In genomic region chr11:76236092-76237026, GRCh38 we compare ENCODE assay signal across 8 cellular contexts. TPM values are rescaled to one million over a fixed set of nuclear protein-coding genes. Genes with fewer than 3 reads are reported as not detected.
A peak's percentile ranks its signal among the peaks of the same experiment; 100 is the strongest.
DNase-seq lines count a peak whose midpoint lies in the region; ATAC-seq and TF ChIP-seq lines count a peak whose summit lies in the region.

No MANE protein-coding gene starts in this region.

- H3K4me2 ChIP-seq in KMS-11: peak overlapping the region; percentile 74

- no peak for TF ChIP-seq POLR2A in breast epithelium (IDR thresholded peaks at IDR 0.05)

- peak; percentile 15 for ATAC-seq in GM19452 (IDR thresholded peaks at IDR 0.05; ENCODE audit: unreplicated experiment)

- H3K27me3 ChIP-seq in BE2C (no peaks in the 10 kb centered on the region), KMS-11 (ENCODE audit: insufficient read depth, low read depth) (no peaks in the 10 kb centered on the region), breast epithelium (no peaks in the 10 kb centered on the region)

- peak overlapping the region; percentile 87 for H3K4me3 ChIP-seq in BE2C (ENCODE audit: low read depth, low read length)
- H3K4me3 ChIP-seq in KMS-11 (IDR thresholded peaks at IDR 0.05; ENCODE audit: insufficient read depth, low read depth, low read length): peak overlapping the region; percentile 36
- H3K4me3 ChIP-seq in breast epithelium: peak overlapping the region; percentile 74 to 93 (median 87)
- H3K4me3 ChIP-seq in skin epidermis: peak overlapping the region; percentile 52 to 89 (median 67)

- peak overlapping the region; percentile 92 for H2AFZ ChIP-seq in KMS-11 (ENCODE audit: low read depth)

- H3K79me2 ChIP-seq in KMS-11 (ENCODE audit: insufficient read depth, low read depth): no peaks in the 10 kb centered on the region

- intact Hi-C loops in breast epithelium (cut with DNase I; ENCODE audit: low total_unique reads): no loop called here

- H3K27ac ChIP-seq in KMS-11 (no peak overlapping the region), breast epithelium (peak overlapping the region; percentile 88 to 95), skin epidermis (peak overlapping the region in 18 of 21 experiments; percentile 12 to 84 (median 69))

- H4K20me1 ChIP-seq in KMS-11 (ENCODE audit: insufficient read depth): no peaks in the 10 kb centered on the region

- H3K4me1 ChIP-seq in BE2C (peaks cover 5% of the 10 kb centered on the region), KMS-11 (ENCODE audit: low read depth, poor library complexity, severe bottlenecking) (peaks cover 40% of the 10 kb centered on the region), breast epithelium (no peaks in the 10 kb centered on the region)

- H3K36me3 ChIP-seq in BE2C: no peaks in the 10 kb centered on the region
- H3K36me3 ChIP-seq in KMS-11 (ENCODE audit: insufficient read depth): no peaks in the 10 kb centered on the region
- no peaks in the 10 kb centered on the region for H3K36me3 ChIP-seq in breast epithelium

- TF ChIP-seq CTCF in BE2C (IDR thresholded peaks at IDR 0.05; ENCODE audit: low read depth, low read length): no peak
- no peak for TF ChIP-seq CTCF in KMS-11 (conservative IDR thresholded peaks at IDR 0.05; ENCODE audit: low read depth, low read length)
- no peak for TF ChIP-seq CTCF in breast epithelium (IDR thresholded peaks at IDR 0.05)

- H3K9me3 ChIP-seq in BE2C (no peaks in the 10 kb centered on the region), breast epithelium (no peaks in the 10 kb centered on the region)

- DNase-seq in BE2C (peak; percentile 75), SKM-1 treated with dmso at 0.1 percent for 144 hours (lab: John Stamatoyannopoulos, UW; ENCODE audit: unreplicated experiment) (peak; percentile 45), breast epithelium (ENCODE audit: low spot score in 2 of 2) (no peak), iPS-NIHi7 (ENCODE audit: extremely low spot score) (peak; percentile 73), HK-2 (ENCODE audit: unreplicated experiment) (no peak)

- peak overlapping the region; percentile 4; the same call in 1 of the 2 replicates for H3K9ac ChIP-seq in KMS-11

RNA-seq across cellular contexts. Expression of gene WNT11, which starts 30.1 kb away (rescaled TPM):
- 1.8 TPM for polyA plus RNA-seq in BE2C (2012; ENCODE audit: insufficient read depth, insufficient read length, low read depth)
- total RNA-seq in breast epithelium: 10 to 100 TPM in 2 of 3 donors, 1 to 10 TPM in 1; 7.0 to 70.6 (median 17.7) TPM

Comparison
In these comparisons a context has a peak if more than half of its experiments do, and no peak if none do; other contexts are left out.
1. DNase-seq: peak in BE2C (single experiment), SKM-1 treated with dmso at 0.1 percent for 144 hours (single experiment) and iPS-NIHi7 (single experiment); none in breast epithelium (0 of 2) and HK-2 (single experiment).
2. H3K4me3 ChIP-seq: peak in every context shown above with its lines; median percentile 87 in BE2C; 87 in breast epithelium; 67 in skin epidermis; 36 in KMS-11.